ENCODE assay signal across 10 cellular contexts in genomic region chr1:86018311-86018923, GRCh38.
A peak's percentile ranks its signal among the peaks of the same experiment; 100 is the strongest.
DNase-seq lines count a peak whose midpoint lies in the region; ATAC-seq and TF ChIP-seq lines count a peak whose summit lies in the region.
"Had no signal": no experiment of that assay in that cellular context is flagged by ENCODE, and none has a peak within 500 bp of the region (broad histone marks: within the 10 kb centered on the region; RNA-seq: fewer than 3 reads in every experiment).

No MANE protein-coding gene starts in this region.

- no peaks in the 10 kb centered on the region for H3K4me1 ChIP-seq in effector memory CD4-positive, alpha-beta T cell (ENCODE audit: control insufficient read depth, insufficient read depth, low read length, poor library complexity, severe bottlenecking)

- H3K27ac ChIP-seq in effector memory CD4-positive, alpha-beta T cell (ENCODE audit: insufficient read depth, low read length, poor library complexity, severe bottlenecking), result no peak overlapping the region

- no peaks in the 10 kb centered on the region for H3K27me3 ChIP-seq in effector memory CD4-positive, alpha-beta T cell (replicated peaks; ENCODE audit: control insufficient read depth, insufficient read depth, low read length, poor library complexity, severe bottlenecking)

- peak; percentile 48 for ATAC-seq in HG03066 (IDR thresholded peaks at IDR 0.05; ENCODE audit: low read depth, unreplicated experiment)
- ATAC-seq: naive thymus-derived CD4-positive, alpha-beta T cell; T-cell had no signal

- H3K4me3 Mint-ChIP-seq in CD14-positive monocyte, result no peak overlapping the region
- no peak overlapping the region for H3K4me3 Mint-ChIP-seq in nephron progenitor cell
- H3K4me3 Mint-ChIP-seq: naive thymus-derived CD4-positive, alpha-beta T cell; T-cell had no signal

- peaks cover 0 to 2% of the 10 kb centered on the region in 2 donors for H3K36me3 Mint-ChIP-seq in CD14-positive monocyte
- no peaks in the 10 kb centered on the region for H3K36me3 Mint-ChIP-seq in nephron progenitor cell (ENCODE audit: low read depth)
- H3K36me3 Mint-ChIP-seq: naive thymus-derived CD4-positive, alpha-beta T cell; T-cell had no signal

- intact Hi-C loops in CD14-positive monocyte (cut with micrococcal nuclease), result no loop called here

- no peaks in the 10 kb centered on the region for H3K9me3 ChIP-seq in effector memory CD4-positive, alpha-beta T cell (ENCODE audit: control insufficient read depth, low read length)

- no peaks in the 10 kb centered on the region for H3K4me1 Mint-ChIP-seq in CD14-positive monocyte
- no peaks in the 10 kb centered on the region for H3K4me1 Mint-ChIP-seq in nephron progenitor cell
- H3K4me1 Mint-ChIP-seq: naive thymus-derived CD4-positive, alpha-beta T cell; T-cell had no signal

- in situ Hi-C loops in GM13976 (cut with MboI; ENCODE audit: low sequenced_read_pairs, unreplicated experiment), result loop anchor here (25.0 kb wide), 1 partner anchor 706 kb away; no protein-coding TSS in a partner anchor

- no peaks in the 10 kb centered on the region for H3K27me3 Mint-ChIP-seq in CD14-positive monocyte (ENCODE audit: low read depth in 3 of 3)
- peaks cover 5% of the 10 kb centered on the region for H3K27me3 Mint-ChIP-seq in nephron progenitor cell (ENCODE audit: low read depth, poor library complexity)
- H3K27me3 Mint-ChIP-seq: T-cell had no signal

- H3K27ac Mint-ChIP-seq in CD14-positive monocyte, result no peak overlapping the region
- H3K27ac Mint-ChIP-seq in nephron progenitor cell, result no peak overlapping the region
- H3K27ac Mint-ChIP-seq: naive thymus-derived CD4-positive, alpha-beta T cell; T-cell had no signal

- no peak overlapping the region for H3K4me3 ChIP-seq in effector memory CD4-positive, alpha-beta T cell (ENCODE audit: insufficient read depth, low read depth, low read length, poor library complexity, severe bottlenecking)

- H3K9me3 Mint-ChIP-seq in CD14-positive monocyte, result no peaks in the 10 kb centered on the region
- H3K9me3 Mint-ChIP-seq in nephron progenitor cell, result no peaks in the 10 kb centered on the region
- H3K9me3 Mint-ChIP-seq: T-cell had no signal

- TF ChIP-seq CTCF in CD14-positive monocyte (IDR thresholded peaks at IDR 0.05) (peak; percentile 85), GM13976 (IDR thresholded peaks at IDR 0.05; ENCODE audit: borderline replicate concordance, control extremely low read depth, extremely low read depth, insufficient read depth, missing control alignments) (peak; percentile 30), nephron progenitor cell (IDR thresholded peaks at IDR 0.05) (peak; percentile 89)

- no peak for DNase-seq in CD14-positive monocyte (ENCODE audit: low spot score)
- peak; percentile 25 for DNase-seq in GM13976 (ENCODE audit: low spot score)
- peak; percentile 21 for DNase-seq in NOMO-1 treated with DMSO at 0.1 percent for 48 hours (lab: John Stamatoyannopoulos, UW; ENCODE audit: unreplicated experiment)
- peak; percentile 49 for DNase-seq in dedifferentiated amniotic fluid mesenchymal stem cell (ENCODE audit: extremely low spot score)
- peak; percentile 25 for DNase-seq in nephron progenitor cell
- no peak for DNase-seq in stimulated activated CD4-positive, alpha-beta T cell treated with anti-CD3 and anti-CD28 coated beads, Interleukin-1b, Interleukin-23, amount 100 ng/mL, for 48 hours
- no peak for DNase-seq in effector memory CD4-positive, alpha-beta T cell

- no peaks in the 10 kb centered on the region for H3K36me3 ChIP-seq in effector memory CD4-positive, alpha-beta T cell (ENCODE audit: control insufficient read depth, insufficient read depth, low read length)

Comparison
In these comparisons a context has a peak if more than half of its experiments do, and no peak if none do; other contexts are left out.
1. DNase-seq: peak in GM13976 (single experiment), NOMO-1 treated with DMSO at 0.1 percent for 48 hours (single experiment), dedifferentiated amniotic fluid mesenchymal stem cell (single experiment) and nephron progenitor cell (single experiment); none in CD14-positive monocyte (single experiment), stimulated activated CD4-positive, alpha-beta T cell treated with anti-CD3 and anti-CD28 coated beads, Interleukin-1b, Interleukin-23, amount 100 ng/mL, for 48 hours (single experiment) and effector memory CD4-positive, alpha-beta T cell (0 of 3).
2. CTCF ChIP-seq: peak in every context shown above with its lines; median percentile 89 in nephron progenitor cell; 85 in CD14-positive monocyte; 30 in GM13976.